16 cellular contexts compared by ENCODE assay signal in the genomic region with DNA sequence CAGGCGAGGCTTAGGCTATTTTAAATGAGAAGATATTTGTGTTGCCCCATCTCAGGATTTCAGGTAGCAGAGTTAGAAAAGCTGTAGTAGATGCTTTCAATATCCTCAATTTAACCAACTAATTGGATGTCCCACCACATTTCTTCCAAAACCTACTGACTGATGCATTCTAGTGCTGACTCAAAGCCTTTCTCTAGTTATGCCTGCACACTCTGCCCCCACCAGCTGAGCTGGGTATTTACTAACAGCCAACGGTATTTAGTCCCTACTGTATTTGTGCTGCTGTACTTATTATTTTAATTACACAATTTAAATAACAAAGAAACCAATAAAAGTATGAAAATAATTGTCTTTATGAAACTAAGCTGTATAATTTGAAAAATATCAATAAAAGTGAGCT.
DNase-seq lines count a peak whose midpoint lies in the region; ATAC-seq, FAIRE-seq and TF ChIP-seq lines count a peak whose summit lies in the region.
"Had no signal": no experiment of that assay in that cellular context is flagged by ENCODE, and none has a peak within 500 bp of the region (broad histone marks: within the 10 kb centered on the region; RNA-seq: fewer than 3 reads in every experiment).

No MANE protein-coding gene starts in this region.

- no peaks in the 10 kb centered on the region for H3K27me3 ChIP-seq in HUES64 (ENCODE audit: insufficient read depth, low read length)
- H3K27me3 ChIP-seq in astrocyte (ENCODE audit: insufficient read depth, low read length), result no peaks in the 10 kb centered on the region

- peaks cover 7% of the 10 kb centered on the region for H3K36me3 Mint-ChIP-seq in astrocyte (ENCODE audit: low read depth, unreplicated experiment)
- H3K36me3 Mint-ChIP-seq in stimulated activated effector memory CD8-positive, alpha-beta T cell treated with anti-CD3 and anti-CD28 coated beads, Interleukin-12 subunit alpha, Interleukin-12 subunit beta, amount 100 ng/mL, for 72 hours, result no peaks in the 10 kb centered on the region
- H3K36me3 Mint-ChIP-seq: CD14-positive monocyte; CD8-positive, alpha-beta T cell had no signal

- H3K9me3 ChIP-seq in HUES64 (ENCODE audit: insufficient read depth, low read depth, low read length), result no peaks in the 10 kb centered on the region
- no peaks in the 10 kb centered on the region for H3K9me3 ChIP-seq in astrocyte (ENCODE audit: insufficient read depth, low read depth, low read length)

- peaks cover 27% of the 10 kb centered on the region for H3K4me1 Mint-ChIP-seq in astrocyte (ENCODE audit: low read depth, unreplicated experiment)
- no peaks in the 10 kb centered on the region for H3K4me1 Mint-ChIP-seq in stimulated activated effector memory CD8-positive, alpha-beta T cell treated with anti-CD3 and anti-CD28 coated beads, Interleukin-12 subunit alpha, Interleukin-12 subunit beta, amount 100 ng/mL, for 72 hours
- H3K4me1 Mint-ChIP-seq: CD14-positive monocyte had no signal

- H3K4me3 Mint-ChIP-seq in astrocyte (ENCODE audit: unreplicated experiment), result no peak overlapping the region
- H3K4me3 Mint-ChIP-seq in stimulated activated effector memory CD8-positive, alpha-beta T cell treated with anti-CD3 and anti-CD28 coated beads, Interleukin-12 subunit alpha, Interleukin-12 subunit beta, amount 100 ng/mL, for 72 hours, result no peak overlapping the region
- H3K4me3 Mint-ChIP-seq: CD14-positive monocyte; CD8-positive, alpha-beta T cell had no signal

- H3K36me3 ChIP-seq in HUES64 (ENCODE audit: insufficient read depth, low read length) (no peaks in the 10 kb centered on the region), astrocyte (ENCODE audit: insufficient read depth, low read length) (no peaks in the 10 kb centered on the region)

- H3K4me1 ChIP-seq in HUES64 (ENCODE audit: insufficient read depth, low read length) (peaks cover 31% of the 10 kb centered on the region), astrocyte (ENCODE audit: insufficient read depth, low read length) (no peaks in the 10 kb centered on the region)

- H4K20me1 ChIP-seq in astrocyte (ENCODE audit: insufficient read depth, low read length), result peaks cover 10% of the 10 kb centered on the region

- ATAC-seq in stimulated activated effector memory CD8-positive, alpha-beta T cell treated with anti-CD3 and anti-CD28 coated beads, Interleukin-12 subunit alpha, Interleukin-12 subunit beta, amount 100 ng/mL, for 72 hours, result peak; percentile 70
- no peak for ATAC-seq in HG03095 (IDR thresholded peaks at IDR 0.05; ENCODE audit: unreplicated experiment)
- ATAC-seq: CD8-positive, alpha-beta T cell; HCT116 had no signal

- peak overlapping the region; percentile 79 for H3K27ac Mint-ChIP-seq in astrocyte (ENCODE audit: unreplicated experiment)
- H3K27ac Mint-ChIP-seq in stimulated activated effector memory CD8-positive, alpha-beta T cell treated with anti-CD3 and anti-CD28 coated beads, Interleukin-12 subunit alpha, Interleukin-12 subunit beta, amount 100 ng/mL, for 72 hours, result no peak overlapping the region
- H3K27ac Mint-ChIP-seq: CD14-positive monocyte; CD8-positive, alpha-beta T cell had no signal

- no peak overlapping the region for H3K4me2 ChIP-seq in astrocyte (ENCODE audit: low read length)

- H3K27ac ChIP-seq in HUES64 (ENCODE audit: low read depth, low read length), result 0 out of 2 replicates have a peak overlapping the region, but pooled peaks have one; percentile 19
- H3K27ac ChIP-seq in astrocyte (ENCODE audit: low read depth, low read length), result no peak overlapping the region

- H3K9me3 Mint-ChIP-seq in astrocyte (ENCODE audit: unreplicated experiment), result no peaks in the 10 kb centered on the region
- H3K9me3 Mint-ChIP-seq in stimulated activated effector memory CD8-positive, alpha-beta T cell treated with anti-CD3 and anti-CD28 coated beads, Interleukin-12 subunit alpha, Interleukin-12 subunit beta, amount 100 ng/mL, for 72 hours, result no peaks in the 10 kb centered on the region
- H3K9me3 Mint-ChIP-seq: CD8-positive, alpha-beta T cell had no signal

- no peak overlapping the region for H3K4me3 ChIP-seq in HUES64 (ENCODE audit: low read length)
- H3K4me3 ChIP-seq in astrocyte (ENCODE audit: insufficient read depth, low read depth, low read length), result no peak overlapping the region

- WGBS in HUES64, result 83% methylated on average over 1 of the region's 2 CpGs

- H3K9ac ChIP-seq in HUES64 (ENCODE audit: low read depth, low read length), result no peak overlapping the region
- H3K9ac ChIP-seq in astrocyte (ENCODE audit: low read length), result no peak overlapping the region

- no peak for TF ChIP-seq CTCF in astrocyte (IDR thresholded peaks at IDR 0.05; ENCODE audit: insufficient read depth, low read depth, low read length)

- FAIRE-seq in astrocyte (lab: Jason Lieb, UNC) (no peak), frontal cortex (lab: Jason Lieb, UNC) (no peak)
- FAIRE-seq: A204.1, GM19239 had no signal

- H2AFZ ChIP-seq in astrocyte (ENCODE audit: low read depth, low read length), result no peak overlapping the region

- H3K27me3 Mint-ChIP-seq in astrocyte (ENCODE audit: low read depth, unreplicated experiment), result no peaks in the 10 kb centered on the region

- no peak for DNase-seq in astrocyte (ENCODE audit: low read depth)
- peak; percentile 3 for DNase-seq in myocyte (ENCODE audit: low read depth)
- DNase-seq in stimulated activated effector memory CD8-positive, alpha-beta T cell treated with anti-CD3 and anti-CD28 coated beads, Interleukin-12 subunit alpha, Interleukin-12 subunit beta, amount 100 ng/mL, for 72 hours (ENCODE audit: low spot score in 2 of 2), result no peak
- no peak for DNase-seq in frontal cortex (ENCODE audit: low spot score in 2 of 2)
- DNase-seq in MV-4-11 (lab: John Stamatoyannopoulos, UW), result no peak
- DNase-seq: CD8-positive, alpha-beta T cell; COR-L47; DMS53; GF-D8; IMR-90 had no signal

- no peaks in the 10 kb centered on the region for H3K79me2 ChIP-seq in astrocyte (ENCODE audit: insufficient read depth, low read length)
